In the genomic region with DNA sequence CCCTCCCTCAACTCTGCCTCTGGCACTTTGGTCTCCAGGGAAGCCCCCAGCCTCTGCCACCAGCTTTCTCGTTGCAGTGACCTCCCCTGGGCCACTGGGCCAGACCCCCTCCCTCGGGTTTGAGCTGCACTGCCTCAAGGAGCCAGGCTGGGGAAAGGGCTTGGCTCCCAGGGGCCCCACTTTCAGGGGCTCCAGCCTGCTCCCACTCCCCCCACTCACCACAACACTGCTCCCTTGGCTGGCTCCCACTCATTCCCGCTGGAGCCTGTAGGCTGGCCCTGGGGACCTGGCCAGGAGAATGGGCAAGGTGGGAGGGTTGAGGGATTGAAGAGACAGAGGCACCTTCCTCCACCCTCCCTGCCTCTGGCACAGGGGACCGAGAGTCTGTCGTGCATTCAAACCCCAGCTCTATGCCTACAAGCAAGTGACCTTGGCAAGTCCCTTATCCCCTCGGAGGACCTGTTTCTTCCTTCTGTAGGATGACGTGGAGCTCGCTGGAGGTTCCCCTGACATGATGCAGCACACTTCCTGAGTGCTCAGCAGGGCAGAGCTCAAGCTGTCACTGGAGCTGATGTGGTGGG, we compare ENCODE assay signal across 24 cellular contexts. TPM values are rescaled to one million over a fixed set of nuclear protein-coding genes. Genes with fewer than 3 reads are reported as not detected.
DNase-seq lines count a peak whose midpoint lies in the region; ATAC-seq and TF ChIP-seq lines count a peak whose summit lies in the region.
"Had no signal": no experiment of that assay in that cellular context is flagged by ENCODE, and none has a peak within 500 bp of the region (broad histone marks: within the 10 kb centered on the region; RNA-seq: fewer than 3 reads in every experiment).

No MANE protein-coding gene starts in this region.

- H3K27me3 ChIP-seq in colonic mucosa = peaks cover 9% of the 10 kb centered on the region
- peaks cover 54 to 55% of the 10 kb centered on the region in 2 experiments for H3K27me3 ChIP-seq in mesenchymal stem cell (ENCODE audit: control insufficient read depth in 1 of 2, insufficient read depth in 1 of 2, low read length in 2 of 2)
- no peaks in the 10 kb centered on the region for H3K27me3 ChIP-seq in aorta (ENCODE audit: control insufficient read depth in 1 of 2, insufficient read depth in 2 of 2, low read length in 1 of 2)
- H3K27me3 ChIP-seq: testis had no signal

- TF ChIP-seq CTCF in natural killer cell (IDR thresholded peaks at IDR 0.05) (no peak), colonic mucosa (IDR thresholded peaks at IDR 0.05) (no peak)

- H3K4me3 Mint-ChIP-seq in natural killer cell treated with Interleukin-12 subunit alpha and Interleukin-12 subunit beta and Interleukin-15 and Interleukin-18, amount 100 ng/mL, for 72 hours = no peak overlapping the region
- no peak overlapping the region for H3K4me3 Mint-ChIP-seq in natural killer cell
- H3K4me3 Mint-ChIP-seq: GM23338, neural progenitor cell had no signal

- no peak overlapping the region for H3K4me2 ChIP-seq in mesenchymal stem cell (ENCODE audit: low read length, poor library complexity, severe bottlenecking)
- H3K4me2 ChIP-seq: GM23338, neural progenitor cell had no signal

- H3K36me3 Mint-ChIP-seq in natural killer cell treated with Interleukin-12 subunit alpha and Interleukin-12 subunit beta and Interleukin-15 and Interleukin-18, amount 100 ng/mL, for 72 hours = peaks cover 8% of the 10 kb centered on the region
- H3K36me3 Mint-ChIP-seq in natural killer cell = peaks cover 9% of the 10 kb centered on the region
- H3K36me3 Mint-ChIP-seq: neural progenitor cell had no signal

- no peaks in the 10 kb centered on the region for H3K79me1 ChIP-seq in mesenchymal stem cell (replicated peaks; ENCODE audit: low read length, poor library complexity, severe bottlenecking)

- no peak overlapping the region for H3K9ac ChIP-seq in colonic mucosa (ENCODE audit: low read depth in 2 of 2, low read length in 2 of 2)
- H3K9ac ChIP-seq in mesenchymal stem cell (ENCODE audit: low read length) = no peak overlapping the region
- H3K9ac ChIP-seq: neural progenitor cell had no signal

- H3K9me3 ChIP-seq in colonic mucosa (no peaks in the 10 kb centered on the region), mesenchymal stem cell (ENCODE audit: control insufficient read depth, low read length) (peaks cover 22% of the 10 kb centered on the region), aorta (ENCODE audit: control insufficient read depth, low read length) (no peaks in the 10 kb centered on the region)
- H3K9me3 ChIP-seq: mucosa of descending colon, testis had no signal

- intact Hi-C loops in natural killer cell (cut with micrococcal nuclease) (no loop called here), colonic mucosa (cut with DNase I) (no loop called here), aorta (cut with DNase I) (no loop called here)

- H3K27ac Mint-ChIP-seq in natural killer cell treated with Interleukin-12 subunit alpha and Interleukin-12 subunit beta and Interleukin-15 and Interleukin-18, amount 100 ng/mL, for 72 hours = no peak overlapping the region
- H3K27ac Mint-ChIP-seq in natural killer cell = no peak overlapping the region
- H3K27ac Mint-ChIP-seq: activated T-helper 2 cell treated with anti-CD3 and anti-CD28 coated beads, Interferon-gamma antibody, Interleukin-2, Interleukin-4, amounts not matched to agents 10 μg/mL and 5 μg/mL and 100 μg/mL, durations not matched to agents 14 hours and 24 hours and 36 hours; GM23338; neural progenitor cell had no signal

- no peaks in the 10 kb centered on the region for H3K4me1 Mint-ChIP-seq in natural killer cell treated with Interleukin-12 subunit alpha and Interleukin-12 subunit beta and Interleukin-15 and Interleukin-18, amount 100 ng/mL, for 72 hours (ENCODE audit: low read depth in 2 of 2)
- H3K4me1 Mint-ChIP-seq in natural killer cell = no peaks in the 10 kb centered on the region
- H3K4me1 Mint-ChIP-seq: neural progenitor cell had no signal

- no peak overlapping the region for H2BK120ac ChIP-seq in mesenchymal stem cell (ENCODE audit: low read depth, low read length)

- H2BK5ac ChIP-seq in mesenchymal stem cell (ENCODE audit: low read depth, low read length, poor library complexity, severe bottlenecking) = no peak overlapping the region

- peaks cover 11 to 26% of the 10 kb centered on the region in 2 donors for H3K27me3 Mint-ChIP-seq in natural killer cell treated with Interleukin-12 subunit alpha and Interleukin-12 subunit beta and Interleukin-15 and Interleukin-18, amount 100 ng/mL, for 72 hours
- peaks cover 9 to 29% of the 10 kb centered on the region in 2 donors for H3K27me3 Mint-ChIP-seq in natural killer cell (ENCODE audit: low read depth in 2 of 2)

- no peak overlapping the region for H2BK12ac ChIP-seq in mesenchymal stem cell (ENCODE audit: low read length in 2 of 2)

- H2AFZ ChIP-seq in mesenchymal stem cell (ENCODE audit: low read depth, low read length) = no peak overlapping the region
- H2AFZ ChIP-seq: GM23338, neural progenitor cell had no signal

- no peak overlapping the region for H2AK5ac ChIP-seq in mesenchymal stem cell (ENCODE audit: low read length, severe bottlenecking)

- H3K4ac ChIP-seq in mesenchymal stem cell (ENCODE audit: low read depth in 1 of 2, low read length in 2 of 2) = no peak overlapping the region

- H2BK15ac ChIP-seq in mesenchymal stem cell (ENCODE audit: low read depth, poor library complexity, severe bottlenecking) = no peak overlapping the region

- H3K4me3 ChIP-seq in colonic mucosa (no peak overlapping the region), mesenchymal stem cell (ENCODE audit: insufficient read depth in 1 of 2, low read depth in 1 of 2, low read length in 2 of 2) (no peak overlapping the region), aorta (ENCODE audit: low read length in 2 of 2) (no peak overlapping the region)
- H3K4me3 ChIP-seq: gastrocnemius medialis, GM23338, mucosa of descending colon, neural progenitor cell, testis had no signal

- no peaks in the 10 kb centered on the region for H3K4me1 ChIP-seq in colonic mucosa
- H3K4me1 ChIP-seq in mesenchymal stem cell (ENCODE audit: control insufficient read depth, insufficient read depth, low read depth, low read length) = peaks cover 6% of the 10 kb centered on the region
- no peaks in the 10 kb centered on the region for H3K4me1 ChIP-seq in aorta (ENCODE audit: control insufficient read depth in 1 of 2, insufficient read depth in 2 of 2, low read length in 2 of 2)
- H3K4me1 ChIP-seq: gastrocnemius medialis, neural progenitor cell had no signal

- peak; percentile 44 for DNase-seq in natural killer cell treated with Interleukin-12 subunit alpha and Interleukin-12 subunit beta and Interleukin-15 and Interleukin-18, amount 100 ng/mL, for 72 hours (ENCODE audit: low spot score)
- DNase-seq in natural killer cell = no peak
- DNase-seq in colonic mucosa = peak; percentile 18
- DNase-seq in mesenchymal stem cell = no peak
- peak; percentile 18 to 60 for DNase-seq in aorta
- no peak for DNase-seq in SKM-1 (lab: John Stamatoyannopoulos, UW; ENCODE audit: unreplicated experiment)
- DNase-seq in germinal center (ENCODE audit: low spot score) = no peak
- DNase-seq: activated CD4-positive, alpha-beta T cell treated with anti-CD3 and anti-CD28 coated beads for 48 hours; dermis blood vessel endothelial cell; DMS79 treated with DMSO at 0.1 percent for 48 hours; gastrocnemius medialis; MM.1S; NCI-H1436 treated with DMSO at 0.1 percent for 48 hours; NCI-H2171; NCI-H748 treated with DMSO at 0.1 percent for 48 hours; SW 1271; testis had no signal

- H3K23ac ChIP-seq in mesenchymal stem cell (ENCODE audit: low read length in 2 of 2) = no peak overlapping the region

- H4K91ac ChIP-seq in mesenchymal stem cell (ENCODE audit: low read length) = peak overlapping the region; percentile 39

- WGBS in mesenchymal stem cell = 64% methylated on average over 6 of the region's 8 CpGs
- WGBS in aorta, 2 donors = 59 to 60% methylated on average over 8 of the region's 8 CpGs

- H3K27ac ChIP-seq in colonic mucosa = no peak overlapping the region
- no peak overlapping the region for H3K27ac ChIP-seq in mesenchymal stem cell (ENCODE audit: low read length, poor library complexity, severe bottlenecking)
- no peak overlapping the region for H3K27ac ChIP-seq in aorta (ENCODE audit: low read depth in 1 of 2, low read length in 2 of 2)
- H3K27ac ChIP-seq: gastrocnemius medialis, neural progenitor cell, testis had no signal

- no peaks in the 10 kb centered on the region for H3K36me3 ChIP-seq in colonic mucosa
- peaks cover 0 to 3% of the 10 kb centered on the region in 2 experiments for H3K36me3 ChIP-seq in mesenchymal stem cell (ENCODE audit: control insufficient read depth in 1 of 2, insufficient read depth in 2 of 2, low read depth in 1 of 2, low read length in 2 of 2)
- H3K36me3 ChIP-seq in aorta (ENCODE audit: control insufficient read depth in 1 of 2, insufficient read depth in 2 of 2, low read length in 1 of 2) = no peaks in the 10 kb centered on the region
- H3K36me3 ChIP-seq: gastrocnemius medialis, neural progenitor cell had no signal

- H4K8ac ChIP-seq in mesenchymal stem cell (ENCODE audit: low read length) = no peak overlapping the region

- H3K14ac ChIP-seq in mesenchymal stem cell (ENCODE audit: low read length in 2 of 2) = no peak overlapping the region

- H3K9me3 Mint-ChIP-seq in natural killer cell treated with Interleukin-12 subunit alpha and Interleukin-12 subunit beta and Interleukin-15 and Interleukin-18, amount 100 ng/mL, for 72 hours = peaks cover 4% of the 10 kb centered on the region
- H3K9me3 Mint-ChIP-seq in natural killer cell = peaks cover 4 to 5% of the 10 kb centered on the region in 2 donors

- no peak for ATAC-seq in natural killer cell treated with Interleukin-12 subunit alpha and Interleukin-12 subunit beta and Interleukin-15 and Interleukin-18, amount 100 ng/mL, for 72 hours
- no peak for ATAC-seq in natural killer cell
- ATAC-seq in aorta (ENCODE audit: low FRiP score) = no peak
- ATAC-seq: gastrocnemius medialis, GM23338, left lobe of liver, mucosa of descending colon had no signal

- H3K18ac ChIP-seq in mesenchymal stem cell (ENCODE audit: low read depth in 1 of 2, low read length in 2 of 2) = no peak overlapping the region

RNA-seq across cellular contexts. Expression of gene KIF26A, which starts 19.2 kb away (rescaled TPM):
- not detected for total RNA-seq in natural killer cell treated with Interleukin-12 subunit alpha and Interleukin-12 subunit beta and Interleukin-15 and Interleukin-18, amount 100 ng/mL, for 72 hours
- not detected for total RNA-seq in natural killer cell
- 10 to 100 TPM in 1 of 2 donors, 1 to 10 TPM in 1; 6.6 to 20.0 TPM for total RNA-seq in colonic mucosa
- polyA plus RNA-seq in mesenchymal stem cell (2013, experiment 1 of 2) = 1.7 TPM
- 1.7 TPM for polyA plus RNA-seq in mesenchymal stem cell (2013, experiment 2 of 2)
- 1 to 10 TPM; 4.6 to 8.3 TPM for total RNA-seq in aorta
- polyA plus RNA-seq in aorta = 1 to 10 TPM in 1 of 2 donors, under 1 TPM in 1; 0.13 to 1.9 TPM
- polyA plus RNA-seq: CD8-positive, alpha-beta memory T cell had no signal

RNA-seq across cellular contexts. Expression of gene ASPG, which starts 33.7 kb away (rescaled TPM):
- total RNA-seq in natural killer cell treated with Interleukin-12 subunit alpha and Interleukin-12 subunit beta and Interleukin-15 and Interleukin-18, amount 100 ng/mL, for 72 hours = not detected
- total RNA-seq in natural killer cell = not detected
- 1 to 10 TPM; 1.4 to 7.5 TPM for total RNA-seq in colonic mucosa
- polyA plus RNA-seq in mesenchymal stem cell (2013, experiment 1 of 2) = not detected
- polyA plus RNA-seq in mesenchymal stem cell (2013, experiment 2 of 2) = not detected
- 1 to 10 TPM in 1 of 2 donors, under 1 TPM in 1; 0.13 to 2.2 TPM for total RNA-seq in aorta
- 1 to 10 TPM in 1 of 2 donors, under 1 TPM in 1; 0.20 to 1.6 TPM for polyA plus RNA-seq in aorta
- total RNA-seq: activated T-helper 2 cell treated with anti-CD3 and anti-CD28 coated beads, Interferon-gamma antibody, Interleukin-2, Interleukin-4, amounts not matched to agents 10 μg/mL and 5 μg/mL and 100 μg/mL, durations not matched to agents 14 hours and 24 hours and 36 hours; CD8-positive, alpha-beta memory T cell; dermis blood vessel endothelial cell; epithelial cell of proximal tubule had no signal
- polyA plus RNA-seq: CD8-positive, alpha-beta memory T cell had no signal

Comparison
In these comparisons a context has a peak if more than half of its experiments do, and no peak if none do; other contexts are left out.
1. DNase-seq: peak in natural killer cell treated with Interleukin-12 subunit alpha and Interleukin-12 subunit beta and Interleukin-15 and Interleukin-18, amount 100 ng/mL, for 72 hours (single experiment), colonic mucosa (single experiment) and aorta (2 of 2); none in natural killer cell (single experiment), mesenchymal stem cell (single experiment), SKM-1 (single experiment) and germinal center (single experiment).
2. RNA of gene KIF26A, which starts 19.2 kb away (total RNA-seq): 6.6 to 20.0 TPM in colonic mucosa and 4.6 to 8.3 TPM in aorta; not detected in natural killer cell and not detected in natural killer cell treated with Interleukin-12 subunit alpha and Interleukin-12 subunit beta and Interleukin-15 and Interleukin-18, amount 100 ng/mL, for 72 hours; every median in the first group is over 4 times any median in the second.